8 cellular contexts compared by ENCODE assay signal in the genomic region with DNA sequence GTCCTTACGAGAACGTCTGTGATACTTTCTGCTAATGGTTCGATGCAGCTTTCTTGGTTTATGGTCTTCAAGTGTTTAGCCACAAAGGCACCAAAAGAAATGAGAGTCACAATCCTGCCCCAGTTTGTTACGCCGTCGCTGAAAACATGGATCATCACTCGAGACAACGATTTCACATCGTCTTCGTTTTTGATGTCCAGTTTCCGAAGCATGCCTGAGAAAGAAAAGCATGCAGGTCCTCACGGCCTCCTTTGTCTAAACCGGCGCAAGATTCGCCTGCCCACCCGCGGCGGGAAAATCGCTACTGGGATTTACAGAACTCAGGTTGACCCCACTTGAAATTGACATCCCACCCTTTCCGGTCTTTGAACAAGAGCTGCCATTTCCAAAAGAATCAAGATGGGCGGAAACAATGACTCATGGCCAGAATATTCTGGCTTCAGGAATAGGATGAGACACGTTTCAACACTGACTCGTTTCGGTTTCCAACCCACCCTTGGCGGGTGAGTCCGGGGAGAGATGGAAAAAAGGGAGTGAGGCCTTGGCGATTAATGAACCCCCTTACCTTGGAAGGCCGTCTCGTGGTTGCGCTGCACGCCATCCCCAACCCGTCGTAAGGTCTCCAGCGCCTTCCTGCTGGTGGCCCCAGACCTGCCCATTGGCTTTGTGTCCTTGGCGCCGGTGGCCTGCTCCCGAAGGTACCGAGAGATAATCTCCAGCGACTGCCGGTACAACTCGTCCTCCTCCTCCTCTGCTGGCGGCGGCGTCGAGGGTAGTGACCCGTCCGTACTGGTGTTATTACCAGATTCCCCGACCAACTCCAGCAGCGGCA. TPM values are rescaled to one million over a fixed set of nuclear protein-coding genes. Genes with fewer than 3 reads are reported as not detected.
DNase-seq lines count a peak whose midpoint lies in the region; ATAC-seq lines count a peak whose summit lies in the region.

No MANE protein-coding gene starts in this region.

- no peaks in the 10 kb centered on the region for H3K27me3 Mint-ChIP-seq in T-helper 17 cell

- peaks cover 39% of the 10 kb centered on the region for H3K4me1 Mint-ChIP-seq in T-helper 17 cell

- peaks cover 9% of the 10 kb centered on the region for H3K9me3 ChIP-seq in T-helper 17 cell (ENCODE audit: control insufficient read depth, low read length, poor library complexity, severe bottlenecking)

- H3K27ac ChIP-seq in cingulate gyrus (ENCODE audit: low read depth, low read length) = peak overlapping the region; percentile 97

- H3K27ac Mint-ChIP-seq in T-helper 17 cell = peak overlapping the region; percentile 99

- DNase-seq in NCI-H2196 (lab: John Stamatoyannopoulos, UW; ENCODE audit: unreplicated experiment) = peak; percentile 40
- DNase-seq in NCI-H2196 treated with DMSO at 0.1 percent for 48 hours (lab: John Stamatoyannopoulos, UW; ENCODE audit: unreplicated experiment) = no peak
- peak; percentile 89 for DNase-seq in M059J (ENCODE audit: low read depth)
- no peak for DNase-seq in T-helper 17 cell
- peak; percentile 82 for DNase-seq in left kidney (ENCODE audit: low read depth, low spot score)
- DNase-seq in stimulated activated CD4-positive, alpha-beta T cell treated with anti-CD3 and anti-CD28 coated beads, Interleukin-4, amount 100 ng/mL, for 1 hour = peak; percentile 46
- no peak for DNase-seq in germinal center (ENCODE audit: low spot score)

- peak overlapping the region; percentile 94 for H3K4me3 Mint-ChIP-seq in T-helper 17 cell

- peaks cover 21% of the 10 kb centered on the region for H3K36me3 Mint-ChIP-seq in T-helper 17 cell (ENCODE audit: low read depth)

- ATAC-seq in T-helper 17 cell = no peak

RNA-seq across cellular contexts. Expression of gene MCL1, which starts 0.9 kb away (rescaled TPM):
- total RNA-seq in M059J (2014; rRNA removed; shearing (Covaris generic)) = 130 and 216 TPM in 2 replicates
- 1,000 to 10,000 TPM in 1 of 2 donors, 100 to 1,000 TPM in 1; 776 to 1,091 TPM for total RNA-seq in T-helper 17 cell

RNA-seq across cellular contexts. Expression of gene ADAMTSL4, which starts 29.3 kb away (rescaled TPM):
- total RNA-seq in M059J (2014; rRNA removed; shearing (Covaris generic)) = 1.2 and 2.0 TPM in 2 replicates
- 1 to 10 TPM in 1 of 2 donors, under 1 TPM in 1; 0.39 to 1.6 TPM for total RNA-seq in T-helper 17 cell

RNA-seq across cellular contexts. Expression of gene ENSA, which starts 50.9 kb away (rescaled TPM):
- 231 and 284 TPM in 2 replicates for total RNA-seq in M059J (2014; rRNA removed; shearing (Covaris generic))
- 100 to 1,000 TPM; 152 to 173 TPM for total RNA-seq in T-helper 17 cell

Comparison
In these comparisons a context has a peak if more than half of its experiments do, and no peak if none do; other contexts are left out.
1. DNase-seq: peak in NCI-H2196 (single experiment), M059J (single experiment), left kidney (single experiment) and stimulated activated CD4-positive, alpha-beta T cell treated with anti-CD3 and anti-CD28 coated beads, Interleukin-4, amount 100 ng/mL, for 1 hour (single experiment); none in NCI-H2196 treated with DMSO at 0.1 percent for 48 hours (single experiment), T-helper 17 cell (0 of 3) and germinal center (single experiment).